ENCODE assay signal across 12 cellular contexts in genomic region chr18:49859006-49859359, GRCh38. TPM values are rescaled to one million over a fixed set of nuclear protein-coding genes. Genes with fewer than 3 reads are reported as not detected.
DNase-seq lines count a peak whose midpoint lies in the region; ATAC-seq, FAIRE-seq and TF ChIP-seq lines count a peak whose summit lies in the region.
"Had no signal": no experiment of that assay in that cellular context is flagged by ENCODE, and none has a peak within 500 bp of the region (broad histone marks: within the 10 kb centered on the region; RNA-seq: fewer than 3 reads in every experiment).

No MANE protein-coding gene starts in this region.

- H3K27ac ChIP-seq in right atrium auricular region (no peak overlapping the region), OCI-LY7 (ENCODE audit: low read depth, low read length, poor library complexity, severe bottlenecking) (no peak overlapping the region)
- H3K27ac ChIP-seq: ascending aorta, parathyroid adenoma had no signal

- no peak for TF ChIP-seq POLR2A in H54 (IDR thresholded peaks at IDR 0.05; ENCODE audit: low read depth, low read length)

- H3K9me3 Mint-ChIP-seq in endothelial cell (ENCODE audit: unreplicated experiment) (no peaks in the 10 kb centered on the region), mesothelial cell of epicardium (no peaks in the 10 kb centered on the region)
- H3K9me3 Mint-ChIP-seq: CD8-positive, alpha-beta T cell; stimulated activated naive CD8-positive, alpha-beta T cell treated with anti-CD3 and anti-CD28 coated beads, Interleukin-15, amount 100 ng/mL, for 72 hours had no signal

- TF ChIP-seq CTCF in right atrium auricular region (IDR thresholded peaks at IDR 0.05): peak in 1 of 2 donors; percentile 6
- TF ChIP-seq CTCF in endothelial cell (IDR thresholded peaks at IDR 0.05; ENCODE audit: unreplicated experiment): peak; percentile 66
- TF ChIP-seq CTCF in mesothelial cell of epicardium (IDR thresholded peaks at IDR 0.05; ENCODE audit: unreplicated experiment): peak; percentile 24
- TF ChIP-seq CTCF in OCI-LY7 (conservative IDR thresholded peaks at IDR 0.05; ENCODE audit: low read length): no peak; the same call in 1 of the 2 replicates

- no peak overlapping the region for H3K4me3 ChIP-seq in right atrium auricular region
- H3K4me3 ChIP-seq in OCI-LY7 (ENCODE audit: low read depth, low read length, poor library complexity, severe bottlenecking): no peak overlapping the region
- H3K4me3 ChIP-seq: ascending aorta had no signal

- DNase-seq in left ventricle myocardium superior (no peak), right atrium auricular region (ENCODE audit: low spot score) (no peak), endothelial cell (ENCODE audit: low spot score) (no peak), mesothelial cell of epicardium (ENCODE audit: low spot score in 2 of 2, unreplicated experiment in 2 of 2) (no peak), H54 (ENCODE audit: insufficient read length, low spot score) (no peak), OCI-LY7 (ENCODE audit: low spot score) (no peak), NCI-H1417 (lab: John Stamatoyannopoulos, UW) (no peak)

- no peaks in the 10 kb centered on the region for H3K9me2 ChIP-seq in OCI-LY7 (ENCODE audit: insufficient read depth, low read length)

- H3K36me3 Mint-ChIP-seq in endothelial cell (ENCODE audit: low read depth, unreplicated experiment) (no peaks in the 10 kb centered on the region), mesothelial cell of epicardium (no peaks in the 10 kb centered on the region)
- H3K36me3 Mint-ChIP-seq: CD8-positive, alpha-beta T cell had no signal

- H3K4me1 Mint-ChIP-seq in endothelial cell (ENCODE audit: unreplicated experiment) (peaks cover 18% of the 10 kb centered on the region), mesothelial cell of epicardium (peaks cover 4% of the 10 kb centered on the region)

- H3K27me3 Mint-ChIP-seq in endothelial cell (ENCODE audit: unreplicated experiment) (no peaks in the 10 kb centered on the region), mesothelial cell of epicardium (ENCODE audit: low read depth) (no peaks in the 10 kb centered on the region)
- H3K27me3 Mint-ChIP-seq: stimulated activated naive CD8-positive, alpha-beta T cell treated with anti-CD3 and anti-CD28 coated beads, Interleukin-15, amount 100 ng/mL, for 72 hours had no signal

- no peaks in the 10 kb centered on the region for H3K9me3 ChIP-seq in right atrium auricular region
- no peaks in the 10 kb centered on the region for H3K9me3 ChIP-seq in OCI-LY7 (ENCODE audit: low read length)
- H3K9me3 ChIP-seq: ascending aorta had no signal

- ATAC-seq in left ventricle myocardium superior: peak; percentile 26
- ATAC-seq in HG03460 (IDR thresholded peaks at IDR 0.05; ENCODE audit: unreplicated experiment): no peak
- ATAC-seq: CD8-positive, alpha-beta T cell; stimulated activated naive CD8-positive, alpha-beta T cell treated with anti-CD3 and anti-CD28 coated beads, Interleukin-15, amount 100 ng/mL, for 72 hours had no signal

- H2AFZ ChIP-seq in OCI-LY7 (ENCODE audit: low read length): no peak overlapping the region
- H2AFZ ChIP-seq: parathyroid adenoma had no signal

- H3K4me1 ChIP-seq in right atrium auricular region: no peaks in the 10 kb centered on the region
- H3K4me1 ChIP-seq in OCI-LY7 (ENCODE audit: insufficient read depth, low read length, poor library complexity, severe bottlenecking): no peaks in the 10 kb centered on the region
- H3K4me1 ChIP-seq: ascending aorta, parathyroid adenoma had no signal

- BruUV-seq in OCI-LY7 (replicated peaks; lab: Mats Ljungman, UMichigan): no TSS peak

- no peak for FAIRE-seq in H54 (lab: Jason Lieb, UNC)

- H4K20me1 ChIP-seq in OCI-LY7 (ENCODE audit: insufficient read depth, low read length): no peaks in the 10 kb centered on the region

- H3K79me2 ChIP-seq in OCI-LY7 (ENCODE audit: insufficient read depth, low read depth, low read length): no peaks in the 10 kb centered on the region
- H3K79me2 ChIP-seq: parathyroid adenoma had no signal

- H3K27ac Mint-ChIP-seq in endothelial cell (ENCODE audit: unreplicated experiment): peak overlapping the region; percentile 78
- no peak overlapping the region for H3K27ac Mint-ChIP-seq in mesothelial cell of epicardium
- H3K27ac Mint-ChIP-seq: CD8-positive, alpha-beta T cell had no signal

- POLR2A ChIA-PET in OCI-LY7 (lab: Charles Lee): no interaction called here

- CTCF ChIA-PET in OCI-LY7 (lab: Charles Lee; ENCODE audit: unreplicated experiment): no interaction called here

- intact Hi-C loops in left ventricle myocardium superior (cut with micrococcal nuclease) (loop anchor here (5.0 kb wide), 2 partner anchors 302 to 347 kb away; no protein-coding TSS in a partner anchor), OCI-LY7 (cut with micrococcal nuclease; ENCODE audit: unreplicated experiment) (loop anchor here (2.0 kb wide), 1 partner anchor 300 kb away; no protein-coding TSS in a partner anchor)

- no peaks in the 10 kb centered on the region for H3K27me3 ChIP-seq in right atrium auricular region
- H3K27me3 ChIP-seq: ascending aorta had no signal

- H3K4me2 ChIP-seq in OCI-LY7 (ENCODE audit: low read length): no peak overlapping the region

- H3K36me3 ChIP-seq in right atrium auricular region: no peaks in the 10 kb centered on the region
- H3K36me3 ChIP-seq in OCI-LY7 (ENCODE audit: insufficient read depth, low read length): no peaks in the 10 kb centered on the region
- H3K36me3 ChIP-seq: ascending aorta had no signal

- no peak overlapping the region for H3K4me3 Mint-ChIP-seq in endothelial cell (ENCODE audit: unreplicated experiment)
- no peak overlapping the region for H3K4me3 Mint-ChIP-seq in mesothelial cell of epicardium
- H3K4me3 Mint-ChIP-seq: CD8-positive, alpha-beta T cell; stimulated activated naive CD8-positive, alpha-beta T cell treated with anti-CD3 and anti-CD28 coated beads, Interleukin-15, amount 100 ng/mL, for 72 hours had no signal

RNA-seq across cellular contexts. Expression of gene ACAA2, which starts 45.6 kb away (rescaled TPM):
- total RNA-seq in left ventricle myocardium superior: 397 TPM
- total RNA-seq in right atrium auricular region: 100 to 1,000 TPM; 115 to 149 TPM
- total RNA-seq in endothelial cell (ENCODE audit: unreplicated experiment): 50.6 TPM
- total RNA-seq in mesothelial cell of epicardium: 55.6 to 57.2 TPM (median 56.1 TPM) in 3 replicates
- 30.8 and 34.3 TPM in 2 replicates for total RNA-seq in OCI-LY7 (2014; rRNA removed; shearing (Covaris generic))
- total RNA-seq in OCI-LY7 (2022): 49.2 and 54.4 TPM in 2 replicates
